19 cellular contexts compared by ENCODE assay signal in genomic region chr11:83933008-83933407, GRCh38.
"Had no signal": no experiment of that assay in that cellular context is flagged by ENCODE, and none has a peak within 500 bp of the region (broad histone marks: within the 10 kb centered on the region; RNA-seq: fewer than 3 reads in every experiment).

No MANE protein-coding gene starts in this region.

- ATAC-seq: activated CD4-positive, CD25-positive, alpha-beta regulatory T cell treated with anti-CD3 and anti-CD28 coated beads, Interleukin-2, amount 50 U/mL, for 24 hours; activated CD8-positive, alpha-beta T cell treated with anti-CD3 and anti-CD28 coated beads for 36 hours; PC-3 had no signal

- DNase-seq: activated CD4-positive, alpha-beta T cell treated with anti-CD3 and anti-CD28 coated beads for 4 hours; activated CD8-positive, alpha-beta memory T cell treated with anti-CD3 and anti-CD28 coated beads, Interleukin-2, amount 50 U/mL, for 4 hours; activated CD8-positive, alpha-beta T cell treated with anti-CD3 and anti-CD28 coated beads for 36 hours; activated naive CD4-positive, alpha-beta T cell treated with anti-CD3 and anti-CD28 coated beads, Interleukin-2, amount 50 U/mL, for 16 hours; activated naive CD8-positive, alpha-beta T cell treated with anti-CD3 and anti-CD28 coated beads, Interleukin-2, amount 10 ng/mL, durations not matched to agents 7 days and 5 days; activated T-cell treated with anti-CD3 and anti-CD28 coated beads, Interleukin-2, amount 50 U/mL, for 1 hour; aorta; cortex of kidney; NCI-H1092; NCI-H187; NCI-H2171; NCI-H2227 treated with DMSO at 0.1 percent for 48 hours; NCI-H446 treated with DMSO at 0.1 percent for 48 hours; NCI-H524 treated with DMSO at 0.1 percent for 48 hours; NCI-H774; PC-3; SHP77; T-helper 1 cell had no signal
